9 cellular contexts compared by ENCODE assay signal in the genomic region with DNA sequence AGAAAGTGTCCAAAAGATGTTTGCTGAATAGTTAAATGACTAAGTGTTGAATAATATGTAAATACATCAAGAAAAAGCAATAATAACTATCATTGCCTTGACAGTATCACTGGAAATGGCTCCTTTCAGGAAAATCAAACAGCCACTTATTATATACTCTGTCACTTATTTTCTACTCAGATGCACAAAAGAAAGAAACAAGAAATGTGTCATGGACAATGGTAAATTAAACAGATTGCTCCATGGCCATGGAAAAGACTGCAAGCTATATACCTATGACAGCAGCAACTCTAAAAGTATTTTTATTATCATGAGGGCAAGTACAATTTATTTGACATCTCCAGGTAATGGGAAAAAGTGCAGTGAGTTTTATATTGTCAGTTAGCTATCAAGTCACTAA.
"Had no signal": no experiment of that assay in that cellular context is flagged by ENCODE, and none has a peak within 500 bp of the region (broad histone marks: within the 10 kb centered on the region; RNA-seq: fewer than 3 reads in every experiment).

No MANE protein-coding gene starts in this region.

- H3K9me3 ChIP-seq: HAP-1 had no signal

- H3K27ac Mint-ChIP-seq: GM23338, H9, HFFc6 had no signal

- H3K27ac ChIP-seq: GM23248 had no signal

- H3K4me3 Mint-ChIP-seq: GM23338, H9, HFFc6 had no signal

- H3K4me2 ChIP-seq: GM23338 had no signal

- H2AFZ ChIP-seq: GM23248, GM23338 had no signal

- H3K9me3 Mint-ChIP-seq: GM23338, H9 had no signal

- H3K9ac ChIP-seq: GM23248 had no signal

- DNase-seq: GM23248, GOT3, H7, H9, HCEC 1CT, HFFc6 had no signal

- H3K36me3 ChIP-seq: HAP-1 had no signal

- H3K4me3 ChIP-seq: GM23248, GM23338, HAP-1 had no signal

- ATAC-seq: GM23338, HCT116 had no signal

- H3K4me1 Mint-ChIP-seq: GM23338 had no signal
